9 cellular contexts compared by ENCODE assay signal in genomic region chr15:34365073-34365825, GRCh38. TPM values are rescaled to one million over a fixed set of nuclear protein-coding genes. Genes with fewer than 3 reads are reported as not detected.
DNase-seq lines count a peak whose midpoint lies in the region; ATAC-seq and TF ChIP-seq lines count a peak whose summit lies in the region.
"Had no signal": no experiment of that assay in that cellular context is flagged by ENCODE, and none has a peak within 500 bp of the region (broad histone marks: within the 10 kb centered on the region; RNA-seq: fewer than 3 reads in every experiment).

No MANE protein-coding gene starts in this region.

- peak overlapping the region; percentile 38 for H3K18ac ChIP-seq in trophoblast cell (ENCODE audit: low read length)

- H3K27ac ChIP-seq in RWPE2 (ENCODE audit: poor library complexity, severe bottlenecking), result peak overlapping the region; percentile 81
- no peak overlapping the region for H3K27ac ChIP-seq in trophoblast cell (ENCODE audit: low read depth, low read length)
- H3K27ac ChIP-seq in WERI-Rb-1, result no peak overlapping the region

- H3K23ac ChIP-seq in trophoblast cell (ENCODE audit: low read length), result peak overlapping the region; percentile 22

- H2BK12ac ChIP-seq in trophoblast cell (ENCODE audit: low read length), result no peak overlapping the region

- DNase-seq in GM20000 (ENCODE audit: low spot score), result peak; percentile 30
- peak; percentile 67 for DNase-seq in RWPE2 (ENCODE audit: low spot score)
- no peak for DNase-seq in trophoblast cell
- no peak for DNase-seq in WERI-Rb-1
- no peak for DNase-seq in occipital lobe (lab: John Stamatoyannopoulos, UW)
- DNase-seq in middle frontal gyrus (ENCODE audit: extremely low spot score, low spot score), result no peak

- H3K27me3 ChIP-seq in RWPE2 (ENCODE audit: insufficient read depth, poor library complexity, severe bottlenecking), result no peaks in the 10 kb centered on the region
- H3K27me3 ChIP-seq in endocrine pancreas (ENCODE audit: control insufficient read depth, insufficient read depth, low read length), result no peaks in the 10 kb centered on the region
- no peaks in the 10 kb centered on the region for H3K27me3 ChIP-seq in trophoblast cell (ENCODE audit: insufficient read depth, low read length)
- H3K27me3 ChIP-seq in WERI-Rb-1 (ENCODE audit: insufficient read depth, low read depth, severe bottlenecking), result no peaks in the 10 kb centered on the region

- H3K9ac ChIP-seq in endocrine pancreas (ENCODE audit: control insufficient read depth, insufficient read depth, low read length) (no peak overlapping the region), trophoblast cell (ENCODE audit: low read length) (no peak overlapping the region)

- no peak overlapping the region for H3K4ac ChIP-seq in trophoblast cell (ENCODE audit: low read depth, low read length)

- peaks cover 5% of the 10 kb centered on the region for H3K4me1 ChIP-seq in RWPE2 (ENCODE audit: insufficient read depth, poor library complexity, severe bottlenecking)
- H3K4me1 ChIP-seq in endocrine pancreas (ENCODE audit: control insufficient read depth, insufficient read depth, low read length), result no peaks in the 10 kb centered on the region
- peaks cover 12 to 18% of the 10 kb centered on the region in 2 experiments for H3K4me1 ChIP-seq in trophoblast cell (ENCODE audit: control insufficient read depth in 1 of 2, insufficient read depth in 2 of 2, low read length in 2 of 2)

- H3K4me3 ChIP-seq in RWPE2 (ENCODE audit: severe bottlenecking), result no peak overlapping the region
- H3K4me3 ChIP-seq in endocrine pancreas (ENCODE audit: control insufficient read depth, insufficient read depth, low read length), result peak overlapping the region; percentile 60
- no peak overlapping the region for H3K4me3 ChIP-seq in trophoblast cell (ENCODE audit: low read depth, low read length)
- H3K4me3 ChIP-seq in WERI-Rb-1 (ENCODE audit: low read depth, low read length), result no peak overlapping the region

- no CpG with 5 or more reads among the region's 16 CpGs for WGBS in trophoblast cell (ENCODE audit: extremely low coverage, insufficient coverage, insufficient read length)

- H3K36me3 ChIP-seq in RWPE2 (ENCODE audit: low read depth) (peaks cover 39% of the 10 kb centered on the region), endocrine pancreas (ENCODE audit: control insufficient read depth, insufficient read depth, low read length) (no peaks in the 10 kb centered on the region), trophoblast cell (ENCODE audit: control insufficient read depth in 1 of 2, insufficient read depth in 2 of 2, low read length in 2 of 2) (peaks cover 14 to 24% of the 10 kb centered on the region in 2 experiments), WERI-Rb-1 (no peaks in the 10 kb centered on the region)

- H3K4me2 ChIP-seq in trophoblast cell (ENCODE audit: low read length), result peak overlapping the region; percentile 98

- no peak overlapping the region for H4K12ac ChIP-seq in trophoblast cell (ENCODE audit: low read depth, low read length)

- H3K9me3 ChIP-seq in RWPE2 (ENCODE audit: severe bottlenecking) (no peaks in the 10 kb centered on the region), endocrine pancreas (ENCODE audit: control insufficient read depth, low read length) (no peaks in the 10 kb centered on the region), trophoblast cell (ENCODE audit: insufficient read depth, low read depth, low read length) (no peaks in the 10 kb centered on the region), WERI-Rb-1 (ENCODE audit: severe bottlenecking) (no peaks in the 10 kb centered on the region)

- H2AFZ ChIP-seq in trophoblast cell (ENCODE audit: insufficient read depth, low read length, poor library complexity), result no peak overlapping the region

- H2AK5ac ChIP-seq in trophoblast cell (ENCODE audit: low read length), result peak overlapping the region; percentile 32

- TF ChIP-seq CTCF in GM20000 (IDR thresholded peaks at IDR 0.05; ENCODE audit: extremely low read depth, missing control alignments) (no peak), RWPE2 (IDR thresholded peaks at IDR 0.05; ENCODE audit: poor library complexity, severe bottlenecking) (no peak), WERI-Rb-1 (IDR thresholded peaks at IDR 0.05; ENCODE audit: low read depth, low read length) (no peak)

- no peak overlapping the region for H3K14ac ChIP-seq in trophoblast cell (ENCODE audit: low read length)

- H4K8ac ChIP-seq in trophoblast cell (ENCODE audit: low read depth, low read length), result no peak overlapping the region

- peaks cover 10% of the 10 kb centered on the region for H3K79me1 ChIP-seq in trophoblast cell (ENCODE audit: low read length)

- H4K91ac ChIP-seq in trophoblast cell (ENCODE audit: low read depth, low read length), result no peak overlapping the region

- ATAC-seq in RWPE2 (ENCODE audit: low read depth) (no peak), HG03039 (IDR thresholded peaks at IDR 0.05; ENCODE audit: unreplicated experiment) (no peak)

- H2BK5ac ChIP-seq in trophoblast cell (ENCODE audit: low read depth, low read length, poor library complexity), result no peak overlapping the region

- no peak overlapping the region for H2BK120ac ChIP-seq in trophoblast cell (ENCODE audit: insufficient read depth, low read length, poor library complexity)

- H3K79me2 ChIP-seq in trophoblast cell (ENCODE audit: control insufficient read depth, insufficient read depth, low read length, poor library complexity), result peaks cover 6% of the 10 kb centered on the region

RNA-seq across cellular contexts. Expression of gene LPCAT4, which starts 1.7 kb away (rescaled TPM):
- 35.0 and 37.8 TPM in 2 replicates for polyA plus RNA-seq in trophoblast cell (2013)
- total RNA-seq in occipital lobe, result 16.4 TPM

RNA-seq across cellular contexts. Expression of gene NUTM1, which starts 22.1 kb away (rescaled TPM):
- 0.01 TPM in 1 of 2 replicates, not detected in the other for polyA plus RNA-seq in trophoblast cell (2013)
- not detected for total RNA-seq in occipital lobe
- total RNA-seq: renal cortical epithelial cell had no signal

RNA-seq across cellular contexts. Expression of gene NOP10, which starts 22.3 kb away (rescaled TPM):
- polyA plus RNA-seq in trophoblast cell (2013), result 349 TPM in 2 replicates
- 77.4 TPM for total RNA-seq in occipital lobe

RNA-seq across cellular contexts. Expression of gene SLC12A6, which starts 27.7 kb away (rescaled TPM):
- 6.9 and 7.7 TPM in 2 replicates for polyA plus RNA-seq in trophoblast cell (2013)
- total RNA-seq in occipital lobe, result 39.5 TPM

Comparison
In these comparisons a context has a peak if more than half of its experiments do, and no peak if none do; other contexts are left out.
1. DNase-seq: peak in GM20000 (single experiment) and RWPE2 (single experiment); none in trophoblast cell (0 of 2), WERI-Rb-1 (single experiment), occipital lobe (single experiment) and middle frontal gyrus (single experiment).